In genomic region chr12:104670439-104671406, GRCh38 we compare ENCODE assay signal across 10 cellular contexts.
A peak's percentile ranks its signal among the peaks of the same experiment; 100 is the strongest.
DNase-seq lines count a peak whose midpoint lies in the region; ATAC-seq, FAIRE-seq and TF ChIP-seq lines count a peak whose summit lies in the region.
"Had no signal": no experiment of that assay in that cellular context is flagged by ENCODE, and none has a peak within 500 bp of the region (broad histone marks: within the 10 kb centered on the region; RNA-seq: fewer than 3 reads in every experiment).

No MANE protein-coding gene starts in this region.

- H4K8ac ChIP-seq in mesendoderm (ENCODE audit: low read depth, low read length): no peak overlapping the region

- H3K4me3 ChIP-seq in ACC112 (ENCODE audit: low read depth, low read length): peak overlapping the region; percentile 31; the same call in 1 of the 2 replicates
- no peak overlapping the region for H3K4me3 ChIP-seq in mesendoderm (ENCODE audit: low read length)
- no peak overlapping the region for H3K4me3 ChIP-seq in pancreas

- peaks cover 8% of the 10 kb centered on the region for H3K79me2 ChIP-seq in ACC112 (ENCODE audit: control insufficient read depth, insufficient read depth, low read length, unreplicated experiment)
- no peaks in the 10 kb centered on the region for H3K79me2 ChIP-seq in mesendoderm (ENCODE audit: control insufficient read depth, insufficient read depth, low read length)

- no peak overlapping the region for H3K9ac ChIP-seq in mesendoderm (ENCODE audit: low read length)

- no peak overlapping the region for H2BK5ac ChIP-seq in mesendoderm (ENCODE audit: low read length)

- TF ChIP-seq CTCF in pancreas (IDR thresholded peaks at IDR 0.05): no peak

- H3K4me2 ChIP-seq in mesendoderm (ENCODE audit: low read length): no peak overlapping the region

- no peak overlapping the region for H3K4ac ChIP-seq in mesendoderm (ENCODE audit: low read depth, low read length)

- H3K56ac ChIP-seq in mesendoderm (ENCODE audit: low read length): no peak overlapping the region

- intact Hi-C loops in pancreas (cut with DNase I): no loop called here

- no peak for DNase-seq in activated naive CD4-positive, alpha-beta T cell treated with anti-CD3 and anti-CD28 coated beads, Interleukin-2, amount 50 U/mL, for 72 hours (ENCODE audit: low spot score in 2 of 2)
- DNase-seq in mesendoderm (no peak), pancreas (no peak), NAMALWA (ENCODE audit: low spot score) (no peak), OCI-M2 (lab: John Stamatoyannopoulos, UW; ENCODE audit: unreplicated experiment) (no peak), kidney glomerular epithelial cell (lab: John Stamatoyannopoulos, UW) (no peak)
- DNase-seq: activated gamma-delta T cell, NCI-H526 treated with DMSO at 0.1 percent for 48 hours had no signal

- H3K23ac ChIP-seq in mesendoderm (ENCODE audit: low read length): no peak overlapping the region

- H2BK120ac ChIP-seq in mesendoderm (ENCODE audit: low read depth, low read length): no peak overlapping the region

- peak overlapping the region; percentile 62 for H2AFZ ChIP-seq in ACC112 (ENCODE audit: low read length, unreplicated experiment)

- H4K5ac ChIP-seq in mesendoderm (ENCODE audit: low read length): no peak overlapping the region

- peak; percentile 1 for ATAC-seq in HG03139 (IDR thresholded peaks at IDR 0.05; ENCODE audit: unreplicated experiment)
- peak in 1 of 2 donors; percentile 5 for ATAC-seq in activated naive CD4-positive, alpha-beta T cell treated with anti-CD3 and anti-CD28 coated beads, Interleukin-2, amount 50 U/mL, for 72 hours
- ATAC-seq in pancreas: no peak

- no peaks in the 10 kb centered on the region for H3K9me3 ChIP-seq in pancreas

- peaks cover 4 to 5% of the 10 kb centered on the region in 2 donors for H3K36me3 Mint-ChIP-seq in activated naive CD4-positive, alpha-beta T cell treated with anti-CD3 and anti-CD28 coated beads, Interleukin-2, amount 50 U/mL, for 72 hours

- H3K9me3 Mint-ChIP-seq in activated naive CD4-positive, alpha-beta T cell treated with anti-CD3 and anti-CD28 coated beads, Interleukin-2, amount 50 U/mL, for 72 hours: peaks cover 0 to 5% of the 10 kb centered on the region in 2 donors

- H3K36me3 ChIP-seq in ACC112 (ENCODE audit: insufficient read depth, low read length) (no peaks in the 10 kb centered on the region), mesendoderm (ENCODE audit: control insufficient read depth, insufficient read depth, low read length) (no peaks in the 10 kb centered on the region), pancreas (no peaks in the 10 kb centered on the region)

- H3K18ac ChIP-seq in mesendoderm (ENCODE audit: low read length): peak overlapping the region; percentile 43

- H3K4me1 ChIP-seq in ACC112 (ENCODE audit: control insufficient read depth, insufficient read depth, low read length, unreplicated experiment): peaks cover 47% of the 10 kb centered on the region
- H3K4me1 ChIP-seq in mesendoderm (ENCODE audit: control insufficient read depth, low read depth, low read length): peaks cover 12% of the 10 kb centered on the region
- H3K4me1 ChIP-seq in pancreas: peaks cover 17 to 49% (median 29%) of the 10 kb centered on the region in 3 donors

- H2BK15ac ChIP-seq in mesendoderm (replicated peaks; ENCODE audit: low read depth): no peak overlapping the region

- FAIRE-seq in pancreas (lab: Jason Lieb, UNC): no peak

- H3K27ac ChIP-seq in ACC112 (ENCODE audit: low read depth, low read length) (peak overlapping the region; percentile 97), mesendoderm (ENCODE audit: low read depth, low read length) (no peak overlapping the region), pancreas (peak overlapping the region in 2 of 4 donors; percentile 58 to 70)

- H3K79me1 ChIP-seq in mesendoderm (ENCODE audit: low read length): no peaks in the 10 kb centered on the region

- peak overlapping the region; percentile 15 for H2AK5ac ChIP-seq in mesendoderm (ENCODE audit: low read length)

- peak overlapping the region; percentile 72 to 88 for H3K27ac Mint-ChIP-seq in activated naive CD4-positive, alpha-beta T cell treated with anti-CD3 and anti-CD28 coated beads, Interleukin-2, amount 50 U/mL, for 72 hours

- 100% methylated on average over 1 of the region's 6 CpGs for WGBS in mesendoderm (ENCODE audit: extremely low coverage, insufficient coverage, low lambda C conversion rate)
- 88 to 92% methylated on average over 6 of the region's 6 CpGs for WGBS in pancreas, 2 donors

- H3K27me3 ChIP-seq in ACC112 (ENCODE audit: insufficient read depth, low read length) (no peaks in the 10 kb centered on the region), mesendoderm (ENCODE audit: insufficient read depth, low read length, poor library complexity) (no peaks in the 10 kb centered on the region), pancreas (no peaks in the 10 kb centered on the region)
